In genomic region chr6:167682125-167682524, GRCh38 we compare ENCODE assay signal across 22 cellular contexts.
DNase-seq lines count a peak whose midpoint lies in the region; ATAC-seq, FAIRE-seq and TF ChIP-seq lines count a peak whose summit lies in the region.
"Had no signal": no experiment of that assay in that cellular context is flagged by ENCODE, and none has a peak within 500 bp of the region (broad histone marks: within the 10 kb centered on the region; RNA-seq: fewer than 3 reads in every experiment).

No MANE protein-coding gene starts in this region.

- no peaks in the 10 kb centered on the region for H3K9me2 ChIP-seq in SK-N-SH

- intact Hi-C loops in adrenal gland (cut with DNase I) = no loop called here
- intact Hi-C loops in kidney (cut with DNase I) = no loop called here
- intact Hi-C loops in sigmoid colon (cut with DNase I) = no loop called here

- no peaks in the 10 kb centered on the region for H3K36me3 ChIP-seq in adrenal gland (replicated peaks in 1 of 2)
- no peaks in the 10 kb centered on the region for H3K36me3 ChIP-seq in kidney (ENCODE audit: control insufficient read depth in 1 of 2, insufficient read depth in 2 of 2, low read length in 2 of 2)
- H3K36me3 ChIP-seq in sigmoid colon = no peaks in the 10 kb centered on the region
- H3K36me3 ChIP-seq in SK-N-SH (replicated peaks in 1 of 2; ENCODE audit: control insufficient read depth in 1 of 2, insufficient read depth in 2 of 2, low read length in 1 of 2) = no peaks in the 10 kb centered on the region
- H3K36me3 ChIP-seq: thoracic aorta had no signal

- ATAC-seq in HG02970 (IDR thresholded peaks at IDR 0.05; ENCODE audit: low FRiP score, unreplicated experiment) (no peak), GM18502 (IDR thresholded peaks at IDR 0.05; ENCODE audit: poor library complexity, unreplicated experiment) (no peak), WTC11 (no peak)
- ATAC-seq: CD8-positive, alpha-beta T cell; naive thymus-derived CD4-positive, alpha-beta T cell; T-cell had no signal

- H3K27ac ChIP-seq in adrenal gland (peak overlapping the region in 3 of 5 donors; percentile 31 to 72 (median 62)), kidney (ENCODE audit: low read depth in 2 of 2, low read length in 2 of 2) (peak overlapping the region; percentile 20 to 30), sigmoid colon (peak overlapping the region in 3 of 4 donors; percentile 40 to 57 (median 54)), SK-N-SH (ENCODE audit: low read depth in 2 of 2, low read length in 1 of 2) (no peak overlapping the region)
- H3K27ac ChIP-seq: thoracic aorta had no signal

- H3K9me3 ChIP-seq in adrenal gland (replicated peaks in 1 of 3) = no peaks in the 10 kb centered on the region
- no peaks in the 10 kb centered on the region for H3K9me3 ChIP-seq in kidney (ENCODE audit: control insufficient read depth in 1 of 2, low read length in 2 of 2)
- no peaks in the 10 kb centered on the region for H3K9me3 ChIP-seq in sigmoid colon
- peaks cover 5% of the 10 kb centered on the region; the same call in 1 of the 2 replicates for H3K9me3 ChIP-seq in SK-N-SH
- H3K9me3 ChIP-seq: thoracic aorta had no signal

- peaks cover 0 to 7% of the 10 kb centered on the region in 2 donors for H3K4me1 ChIP-seq in adrenal gland (replicated peaks in 1 of 2)
- peaks cover 9 to 10% of the 10 kb centered on the region in 2 donors for H3K4me1 ChIP-seq in kidney (ENCODE audit: control insufficient read depth in 1 of 2, insufficient read depth in 1 of 2, low read depth in 1 of 2, low read length in 2 of 2)
- peaks cover 0 to 26% (median 23%) of the 10 kb centered on the region in 4 donors for H3K4me1 ChIP-seq in sigmoid colon
- peaks cover 0 to 13% of the 10 kb centered on the region in 2 experiments; a peak in 1 of 4 replicates for H3K4me1 ChIP-seq in SK-N-SH (ENCODE audit: control insufficient read depth in 1 of 2, insufficient read depth in 2 of 2, low read depth in 1 of 2, low read length in 1 of 2)
- H3K4me1 ChIP-seq: parathyroid adenoma had no signal

- no peak for TF ChIP-seq RAD21 in SK-N-SH (IDR thresholded peaks at IDR 0.05; ENCODE audit: low read length)

- no peak overlapping the region for H2AFZ ChIP-seq in SK-N-SH (ENCODE audit: low read depth)
- H2AFZ ChIP-seq: parathyroid adenoma had no signal

- TF ChIP-seq CTCF in adrenal gland (IDR thresholded peaks at IDR 0.05) (no peak), kidney (IDR thresholded peaks at IDR 0.05; ENCODE audit: borderline replicate concordance, extremely low read depth, insufficient read depth) (no peak), sigmoid colon (IDR thresholded peaks at IDR 0.05) (no peak), SK-N-SH (IDR thresholded peaks at IDR 0.05) (no peak), WTC11 (IDR thresholded peaks at IDR 0.05) (no peak)

- TF ChIP-seq POLR2A in adrenal gland (IDR thresholded peaks at IDR 0.05) (no peak), sigmoid colon (IDR thresholded peaks at IDR 0.05) (no peak)

- H3K9me3 Mint-ChIP-seq in WTC11 = peaks cover 9% of the 10 kb centered on the region
- H3K9me3 Mint-ChIP-seq: CD8-positive, alpha-beta T cell; T-cell had no signal

- no peak for FAIRE-seq in kidney (lab: Jason Lieb, UNC)
- FAIRE-seq: colon, GM18507 had no signal

- no peak overlapping the region for H3K9ac ChIP-seq in kidney (ENCODE audit: low read length in 2 of 2)
- H3K9ac ChIP-seq in SK-N-SH = no peak overlapping the region
- H3K9ac ChIP-seq: parathyroid adenoma had no signal

- H3K27me3 ChIP-seq in adrenal gland (peaks cover 10% of the 10 kb centered on the region), sigmoid colon (peaks cover 0 to 21% (median 14%) of the 10 kb centered on the region in 3 donors), SK-N-SH (ENCODE audit: insufficient read depth) (no peaks in the 10 kb centered on the region)

- H3F3A ChIP-seq in SK-N-SH (replicated peaks; ENCODE audit: insufficient read depth) = no peaks in the 10 kb centered on the region

- H3K4me3 ChIP-seq in adrenal gland (no peak overlapping the region), kidney (ENCODE audit: low read length in 2 of 2) (no peak overlapping the region), sigmoid colon (no peak overlapping the region), SK-N-SH (ENCODE audit: low read depth in 2 of 2, low read length in 1 of 2) (no peak overlapping the region)
- H3K4me3 ChIP-seq: smooth muscle cell, thoracic aorta had no signal

- WGBS in adrenal gland, 4 donors = 85 to 93% (median 90%) methylated on average over 9 to 11 of the region's 11 CpGs
- WGBS in sigmoid colon, 2 donors = 90 to 94% methylated on average over 11 of the region's 11 CpGs
- WGBS in SK-N-SH (ENCODE audit: low lambda C conversion rate) = 71% methylated on average over 5 of the region's 11 CpGs

- peaks cover 24% of the 10 kb centered on the region for H3K27me3 Mint-ChIP-seq in WTC11 (ENCODE audit: low read depth)

- peaks cover 46% of the 10 kb centered on the region for H3K4me1 Mint-ChIP-seq in WTC11

- no peaks in the 10 kb centered on the region for H4K20me1 ChIP-seq in SK-N-SH (ENCODE audit: insufficient read depth)

- no peak overlapping the region for H3K27ac Mint-ChIP-seq in WTC11
- H3K27ac Mint-ChIP-seq: CD8-positive, alpha-beta T cell; naive thymus-derived CD4-positive, alpha-beta T cell; T-cell had no signal

- DNase-seq in A172 (ENCODE audit: low spot score) = peak; percentile 29
- DNase-seq in adrenal gland = no peak
- no peak for DNase-seq in kidney
- peak; percentile 62 for DNase-seq in sigmoid colon
- DNase-seq in SK-N-SH = no peak
- no peak for DNase-seq in WTC11 (ENCODE audit: low spot score)
- DNase-seq: CD8-positive, alpha-beta T cell; DND-41; foreskin fibroblast; H7; KBM-7; naive thymus-derived CD4-positive, alpha-beta T cell; NCI-H2029 treated with DMSO at 0.1 percent for 48 hours; stimulated activated CD8-positive, alpha-beta memory T cell treated with anti-CD3 and anti-CD28 coated beads, Interleukin-4, amount 100 ng/mL, for 48 hours; T-cell had no signal

- H3K79me2 ChIP-seq in SK-N-SH (ENCODE audit: insufficient read depth) = no peaks in the 10 kb centered on the region
- H3K79me2 ChIP-seq: parathyroid adenoma had no signal

- no peak overlapping the region for H3K4me3 Mint-ChIP-seq in WTC11
- H3K4me3 Mint-ChIP-seq: CD8-positive, alpha-beta T cell; naive thymus-derived CD4-positive, alpha-beta T cell; T-cell had no signal

- no peaks in the 10 kb centered on the region for H3K36me3 Mint-ChIP-seq in WTC11
- H3K36me3 Mint-ChIP-seq: CD8-positive, alpha-beta T cell; T-cell had no signal

- CTCF ChIA-PET in SK-N-SH (lab: Yijun Ruan, JAX) = no interaction called here
- CTCF ChIA-PET in WTC11 (lab: Charles Lee) = no interaction called here

- no peak for TF ChIP-seq EP300 in sigmoid colon (IDR thresholded peaks at IDR 0.05)
- no peak for TF ChIP-seq EP300 in SK-N-SH (IDR thresholded peaks at IDR 0.05; ENCODE audit: borderline replicate concordance in 1 of 2, low read depth in 1 of 2, low read length in 1 of 2)

- POLR2A ChIA-PET in SK-N-SH (lab: Yijun Ruan, JAX) = no interaction called here
- POLR2A ChIA-PET in WTC11 (lab: Charles Lee) = no interaction called here

- H3K4me2 ChIP-seq in SK-N-SH = no peak overlapping the region
- H3K4me2 ChIP-seq: smooth muscle cell had no signal

TF ChIP-seq in SK-N-SH, 30 proteins besides CTCF, POLR2A, EP300 and RAD21 (continues in another document):
- TF ChIP-seq TAF1 (IDR thresholded peaks at IDR 0.05; ENCODE audit: borderline replicate concordance, low read depth, low read length) = no peak
- TF ChIP-seq RXRA (IDR thresholded peaks at IDR 0.05; ENCODE audit: borderline replicate concordance, low read depth) = no peak
- no peak for TF ChIP-seq YY1 (IDR thresholded peaks at IDR 0.05; ENCODE audit: low read depth)
- TF ChIP-seq SMC3 (IDR thresholded peaks at IDR 0.05; ENCODE audit: low read depth, low read length) = no peak
- no peak for TF ChIP-seq FOXM1 (IDR thresholded peaks at IDR 0.05; ENCODE audit: low read depth)
- TF ChIP-seq ZBTB33 (IDR thresholded peaks at IDR 0.05; ENCODE audit: borderline replicate concordance, low read depth) = no peak
- no peak for TF ChIP-seq ELF1 (IDR thresholded peaks at IDR 0.05)

TF ChIP-seq in WTC11, 78 proteins besides CTCF, POLR2A, EP300 and RAD21 (continues in another document):
- no peak for TF ChIP-seq TP53 (CRISPR knock-in tag; IDR thresholded peaks at IDR 0.05)
- TF ChIP-seq JUN (CRISPR knock-in tag; IDR thresholded peaks at IDR 0.05) = no peak
- TF ChIP-seq, protein P1, sequence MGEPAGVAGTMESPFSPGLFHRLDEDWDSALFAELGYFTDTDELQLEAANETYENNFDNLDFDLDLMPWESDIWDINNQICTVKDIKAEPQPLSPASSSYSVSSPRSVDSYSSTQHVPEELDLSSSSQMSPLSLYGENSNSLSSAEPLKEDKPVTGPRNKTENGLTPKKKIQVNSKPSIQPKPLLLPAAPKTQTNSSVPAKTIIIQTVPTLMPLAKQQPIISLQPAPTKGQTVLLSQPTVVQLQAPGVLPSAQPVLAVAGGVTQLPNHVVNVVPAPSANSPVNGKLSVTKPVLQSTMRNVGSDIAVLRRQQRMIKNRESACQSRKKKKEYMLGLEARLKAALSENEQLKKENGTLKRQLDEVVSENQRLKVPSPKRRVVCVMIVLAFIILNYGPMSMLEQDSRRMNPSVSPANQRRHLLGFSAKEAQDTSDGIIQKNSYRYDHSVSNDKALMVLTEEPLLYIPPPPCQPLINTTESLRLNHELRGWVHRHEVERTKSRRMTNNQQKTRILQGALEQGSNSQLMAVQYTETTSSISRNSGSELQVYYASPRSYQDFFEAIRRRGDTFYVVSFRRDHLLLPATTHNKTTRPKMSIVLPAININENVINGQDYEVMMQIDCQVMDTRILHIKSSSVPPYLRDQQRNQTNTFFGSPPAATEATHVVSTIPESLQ (CRISPR knock-in tag; IDR thresholded peaks at IDR 0.05) = no peak
- TF ChIP-seq CREM (CRISPR knock-in tag; IDR thresholded peaks at IDR 0.05) = no peak
- TF ChIP-seq, protein P2, sequence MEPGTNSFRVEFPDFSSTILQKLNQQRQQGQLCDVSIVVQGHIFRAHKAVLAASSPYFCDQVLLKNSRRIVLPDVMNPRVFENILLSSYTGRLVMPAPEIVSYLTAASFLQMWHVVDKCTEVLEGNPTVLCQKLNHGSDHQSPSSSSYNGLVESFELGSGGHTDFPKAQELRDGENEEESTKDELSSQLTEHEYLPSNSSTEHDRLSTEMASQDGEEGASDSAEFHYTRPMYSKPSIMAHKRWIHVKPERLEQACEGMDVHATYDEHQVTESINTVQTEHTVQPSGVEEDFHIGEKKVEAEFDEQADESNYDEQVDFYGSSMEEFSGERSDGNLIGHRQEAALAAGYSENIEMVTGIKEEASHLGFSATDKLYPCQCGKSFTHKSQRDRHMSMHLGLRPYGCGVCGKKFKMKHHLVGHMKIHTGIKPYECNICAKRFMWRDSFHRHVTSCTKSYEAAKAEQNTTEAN (CRISPR knock-in tag; IDR thresholded peaks at IDR 0.05) = no peak
- TF ChIP-seq ATF3 (CRISPR knock-in tag; conservative IDR thresholded peaks at IDR 0.05) = no peak

Comparison
In these comparisons a context has a peak if more than half of its experiments do, and no peak if none do; other contexts are left out.
1. DNase-seq: peak in A172 (single experiment) and sigmoid colon (single experiment); none in adrenal gland (0 of 7), kidney (single experiment), SK-N-SH (single experiment) and WTC11 (single experiment).
2. H3K27ac ChIP-seq: peak in adrenal gland (3 of 5), kidney (2 of 2) and sigmoid colon (3 of 4); none in SK-N-SH (0 of 2).